1 cellular context compared by ENCODE assay signal in genomic region chr15:68199340-68199739, GRCh38.
TF ChIP-seq lines count a peak whose summit lies in the region.

No MANE protein-coding gene starts in this region.

TF ChIP-seq in K562, 482 proteins besides CTCF, POLR2A, EP300 and RAD21:
- TF ChIP-seq POLR2G (IDR thresholded peaks at IDR 0.05; ENCODE audit: low read depth, low read length) (peak; percentile 68), ELF4 (CRISPR knock-in tag; IDR thresholded peaks at IDR 0.05) (no peak)
